9 cellular contexts compared by ENCODE assay signal in genomic region chrX:141278306-141278705, GRCh38. TPM values are rescaled to one million over a fixed set of nuclear protein-coding genes. Genes with fewer than 3 reads are reported as not detected.
DNase-seq lines count a peak whose midpoint lies in the region; ATAC-seq and TF ChIP-seq lines count a peak whose summit lies in the region.
"Had no signal": no experiment of that assay in that cellular context is flagged by ENCODE, and none has a peak within 500 bp of the region (broad histone marks: within the 10 kb centered on the region; RNA-seq: fewer than 3 reads in every experiment).

No MANE protein-coding gene starts in this region.

- ATAC-seq in mucosa of descending colon = no peak
- no peak for ATAC-seq in HG03439 (IDR thresholded peaks at IDR 0.05; ENCODE audit: unreplicated experiment)
- no peak for ATAC-seq in natural killer cell treated with Interleukin-12 subunit alpha and Interleukin-12 subunit beta and Interleukin-15 and Interleukin-18, amount 100 ng/mL, for 72 hours

- H3K4ac ChIP-seq in neuronal stem cell (ENCODE audit: low read length) = no peak overlapping the region

- H2BK120ac ChIP-seq in neuronal stem cell (ENCODE audit: low read depth, low read length) = no peak overlapping the region

- no peaks in the 10 kb centered on the region for H4K20me1 ChIP-seq in mammary epithelial cell (ENCODE audit: insufficient read depth, low read length)

- H3K9me3 ChIP-seq in mammary epithelial cell (replicated peaks; ENCODE audit: insufficient read depth, low read length) (no peaks in the 10 kb centered on the region), neuronal stem cell (replicated peaks in 1 of 2; ENCODE audit: control insufficient read depth in 2 of 2, insufficient read depth in 1 of 2, low read depth in 1 of 2, low read length in 2 of 2) (no peaks in the 10 kb centered on the region), mucosa of descending colon (no peaks in the 10 kb centered on the region)

- no peaks in the 10 kb centered on the region for H3K9me3 Mint-ChIP-seq in activated CD4-positive, alpha-beta T cell treated with anti-CD3 and anti-CD28 coated beads, Interleukin-2, amount 10 ng/mL, durations not matched to agents 24 days and 14 days
- H3K9me3 Mint-ChIP-seq in natural killer cell treated with Interleukin-12 subunit alpha and Interleukin-12 subunit beta and Interleukin-15 and Interleukin-18, amount 100 ng/mL, for 72 hours = no peaks in the 10 kb centered on the region

- H3K79me1 ChIP-seq in neuronal stem cell (ENCODE audit: low read depth, low read length) = no peaks in the 10 kb centered on the region

- no peak overlapping the region for H2BK15ac ChIP-seq in neuronal stem cell (ENCODE audit: low read length)

- H3K14ac ChIP-seq in neuronal stem cell (ENCODE audit: low read length) = no peak overlapping the region

- intact Hi-C loops in activated CD4-positive, alpha-beta T cell treated with anti-CD3 and anti-CD28 coated beads, Interleukin-2, amount 10 ng/mL, durations not matched to agents 24 days and 14 days (cut with micrococcal nuclease) = loop anchor here (2.0 to 5.0 kb wide), 3 partner anchors 361 to 511 kb away; no protein-coding TSS in a partner anchor
- intact Hi-C loops in mammary epithelial cell (cut with micrococcal nuclease) (loop anchor here (1.0 to 5.0 kb wide), 2 partner anchors 360 to 461 kb away; no protein-coding TSS in a partner anchor), mucosa of descending colon (cut with DNase I, micrococcal nuclease) (no loop called here)

- peak; percentile 77 to 82 for TF ChIP-seq CTCF in mammary epithelial cell (conservative IDR thresholded peaks at IDR 0.05 in 1 of 2, IDR thresholded peaks at IDR 0.05 in 1 of 2; ENCODE audit: extremely low read depth in 1 of 2, insufficient read depth in 1 of 2, low read depth in 1 of 2, low read length in 2 of 2)
- no peak for TF ChIP-seq CTCF in mucosa of descending colon (IDR thresholded peaks at IDR 0.05)

- no peak overlapping the region for H2BK5ac ChIP-seq in neuronal stem cell (ENCODE audit: low read length)

- no peak overlapping the region for H3K18ac ChIP-seq in neuronal stem cell (ENCODE audit: low read length)

- H4K91ac ChIP-seq in neuronal stem cell (ENCODE audit: low read depth, low read length, poor library complexity) = no peak overlapping the region

- H3K27me3 Mint-ChIP-seq in activated CD4-positive, alpha-beta T cell treated with anti-CD3 and anti-CD28 coated beads, Interleukin-2, amount 10 ng/mL, durations not matched to agents 24 days and 14 days = no peaks in the 10 kb centered on the region
- peaks cover 0 to 8% of the 10 kb centered on the region in 2 donors for H3K27me3 Mint-ChIP-seq in natural killer cell treated with Interleukin-12 subunit alpha and Interleukin-12 subunit beta and Interleukin-15 and Interleukin-18, amount 100 ng/mL, for 72 hours

- H3K27ac Mint-ChIP-seq in activated CD4-positive, alpha-beta T cell treated with anti-CD3 and anti-CD28 coated beads, Interleukin-2, amount 10 ng/mL, durations not matched to agents 24 days and 14 days = no peak overlapping the region
- H3K27ac Mint-ChIP-seq in natural killer cell treated with Interleukin-12 subunit alpha and Interleukin-12 subunit beta and Interleukin-15 and Interleukin-18, amount 100 ng/mL, for 72 hours = no peak overlapping the region

- H3K4me3 ChIP-seq in mammary epithelial cell (replicated peaks in 1 of 3; ENCODE audit: insufficient read depth in 1 of 3, low read depth in 2 of 3, low read length in 3 of 3) = no peak overlapping the region
- H3K4me3 ChIP-seq in neuronal stem cell (ENCODE audit: low read length in 2 of 2) = no peak overlapping the region
- no peak overlapping the region for H3K4me3 ChIP-seq in mucosa of descending colon
- H3K4me3 ChIP-seq: skin epidermis had no signal

- H3K36me3 ChIP-seq in mammary epithelial cell (ENCODE audit: insufficient read depth, low read length) (no peaks in the 10 kb centered on the region), neuronal stem cell (replicated peaks in 1 of 2; ENCODE audit: control insufficient read depth in 2 of 2, insufficient read depth in 2 of 2, low read length in 2 of 2) (no peaks in the 10 kb centered on the region), mucosa of descending colon (ENCODE audit: low read depth) (no peaks in the 10 kb centered on the region)

- no peak overlapping the region for H2AFZ ChIP-seq in mammary epithelial cell (ENCODE audit: low read depth, low read length)
- H2AFZ ChIP-seq in neuronal stem cell (ENCODE audit: low read length) = no peak overlapping the region

- in situ Hi-C loops in mammary epithelial cell (cut with MboI; ENCODE audit: low sequenced_read_pairs in 2 of 2) = loop anchor here in 1 of 2 donors (25.0 kb wide), 1 partner anchor 366 kb away; no protein-coding TSS in a partner anchor

- dilution Hi-C loops in mammary epithelial cell (cut with HindIII; ENCODE audit: low sequenced_read_pairs) = no loop called here

- peak; percentile 51 for DNase-seq in activated CD4-positive, alpha-beta T cell treated with anti-CD3 and anti-CD28 coated beads, Interleukin-2, amount 10 ng/mL, durations not matched to agents 24 days and 14 days
- no peak for DNase-seq in activated CD4-positive, alpha-beta T cell treated with anti-CD3 and anti-CD28 coated beads for 4 hours
- DNase-seq in NCI-H1417 (lab: John Stamatoyannopoulos, UW) (peak in 2 of 3 experiments; percentile 19 to 65), mammary epithelial cell (no peak), neuronal stem cell (ENCODE audit: low spot score) (peak; percentile 0), mucosa of descending colon (no peak)
- DNase-seq in natural killer cell treated with Interleukin-12 subunit alpha and Interleukin-12 subunit beta and Interleukin-15 and Interleukin-18, amount 100 ng/mL, for 72 hours (ENCODE audit: low spot score) = no peak

- H3K4me1 ChIP-seq in mammary epithelial cell (ENCODE audit: insufficient read depth, low read length) (no peaks in the 10 kb centered on the region), neuronal stem cell (ENCODE audit: control insufficient read depth in 2 of 2, insufficient read depth in 1 of 2, low read depth in 1 of 2, low read length in 2 of 2) (no peaks in the 10 kb centered on the region), mucosa of descending colon (ENCODE audit: low read depth) (no peaks in the 10 kb centered on the region)

- no peaks in the 10 kb centered on the region for H3K36me3 Mint-ChIP-seq in activated CD4-positive, alpha-beta T cell treated with anti-CD3 and anti-CD28 coated beads, Interleukin-2, amount 10 ng/mL, durations not matched to agents 24 days and 14 days (ENCODE audit: low read depth)
- H3K36me3 Mint-ChIP-seq in natural killer cell treated with Interleukin-12 subunit alpha and Interleukin-12 subunit beta and Interleukin-15 and Interleukin-18, amount 100 ng/mL, for 72 hours = no peaks in the 10 kb centered on the region

- H3K9ac ChIP-seq in mammary epithelial cell (ENCODE audit: insufficient read depth, low read length) = no peak overlapping the region
- H3K9ac ChIP-seq in neuronal stem cell (ENCODE audit: low read depth, low read length, poor library complexity) = no peak overlapping the region

- 25% methylated on average over 3 of the region's 3 CpGs for WGBS in mammary epithelial cell (ENCODE audit: low coverage, missing lambda C conversion rate)
- WGBS in neuronal stem cell (ENCODE audit: extremely low coverage in 2 of 2, insufficient read length in 2 of 2, insufficient replicate concordance in 1 of 2), 2 donors = no CpG with 5 or more reads among the region's 3 CpGs

- no peak overlapping the region for H3K4me3 Mint-ChIP-seq in activated CD4-positive, alpha-beta T cell treated with anti-CD3 and anti-CD28 coated beads, Interleukin-2, amount 10 ng/mL, durations not matched to agents 24 days and 14 days
- H3K4me3 Mint-ChIP-seq in natural killer cell treated with Interleukin-12 subunit alpha and Interleukin-12 subunit beta and Interleukin-15 and Interleukin-18, amount 100 ng/mL, for 72 hours = no peak overlapping the region

- no peak overlapping the region for H2BK12ac ChIP-seq in neuronal stem cell (ENCODE audit: low read length)

- H3K4me1 Mint-ChIP-seq in activated CD4-positive, alpha-beta T cell treated with anti-CD3 and anti-CD28 coated beads, Interleukin-2, amount 10 ng/mL, durations not matched to agents 24 days and 14 days = no peaks in the 10 kb centered on the region
- H3K4me1 Mint-ChIP-seq in natural killer cell treated with Interleukin-12 subunit alpha and Interleukin-12 subunit beta and Interleukin-15 and Interleukin-18, amount 100 ng/mL, for 72 hours (ENCODE audit: low read depth in 2 of 2) = no peaks in the 10 kb centered on the region

- no peaks in the 10 kb centered on the region for H3K79me2 ChIP-seq in mammary epithelial cell (ENCODE audit: insufficient read depth, low read length)

- no peaks in the 10 kb centered on the region for H3K27me3 ChIP-seq in mammary epithelial cell (ENCODE audit: insufficient read depth, low read length)
- H3K27me3 ChIP-seq in neuronal stem cell (ENCODE audit: control insufficient read depth in 3 of 3, insufficient read depth in 3 of 3, low read depth in 1 of 3, low read length in 3 of 3) = peaks cover 0 to 2% (median 0%) of the 10 kb centered on the region in 3 experiments

- BruUV-seq in mammary epithelial cell (replicated peaks; lab: Mats Ljungman, UMichigan) = no TSS peak

- no peak overlapping the region for H2AK5ac ChIP-seq in neuronal stem cell (ENCODE audit: low read depth, low read length)

- no peak overlapping the region for H4K8ac ChIP-seq in neuronal stem cell (ENCODE audit: low read depth, low read length)

- CTCF ChIA-PET in mammary epithelial cell (lab: Charles Lee; ENCODE audit: low non-redundant PET) = interaction anchor here (0.5 kb wide), 1 partner anchor 512 kb away, joined by 3 read pairs; no protein-coding TSS in a partner anchor

- no peak overlapping the region for H3K23ac ChIP-seq in neuronal stem cell (ENCODE audit: low read depth, low read length, poor library complexity)

- H3K27ac ChIP-seq in mammary epithelial cell (ENCODE audit: insufficient read depth, low read depth, low read length) (no peak overlapping the region), neuronal stem cell (replicated peaks; ENCODE audit: low read length) (no peak overlapping the region)
- H3K27ac ChIP-seq: skin epidermis had no signal

- H3K4me2 ChIP-seq in mammary epithelial cell (ENCODE audit: insufficient read depth, low read depth, low read length) (no peak overlapping the region), neuronal stem cell (ENCODE audit: insufficient read depth, low read length, poor library complexity, severe bottlenecking) (no peak overlapping the region)

RNA-seq across cellular contexts. Expression of gene SPANXC, which starts 36.0 kb away (rescaled TPM):
- not detected in 2 replicates for total RNA-seq in activated CD4-positive, alpha-beta T cell treated with anti-CD3 and anti-CD28 coated beads, Interleukin-2, amount 10 ng/mL, durations not matched to agents 24 days and 14 days
- total RNA-seq in mammary epithelial cell (not detected), mucosa of descending colon (not detected)
- polyA plus RNA-seq in mammary epithelial cell = not detected
- polyA minus RNA-seq in mammary epithelial cell = not detected
- not detected for polyA plus RNA-seq in neuronal stem cell (2013, experiment 1 of 2)
- not detected for polyA plus RNA-seq in neuronal stem cell (2013, experiment 2 of 2)
- total RNA-seq in natural killer cell treated with Interleukin-12 subunit alpha and Interleukin-12 subunit beta and Interleukin-15 and Interleukin-18, amount 100 ng/mL, for 72 hours = not detected

Comparison
In these comparisons a context has a peak if more than half of its experiments do, and no peak if none do; other contexts are left out.
1. DNase-seq: peak in activated CD4-positive, alpha-beta T cell treated with anti-CD3 and anti-CD28 coated beads, Interleukin-2, amount 10 ng/mL, durations not matched to agents 24 days and 14 days (single experiment), NCI-H1417 (2 of 3) and neuronal stem cell (single experiment); none in activated CD4-positive, alpha-beta T cell treated with anti-CD3 and anti-CD28 coated beads for 4 hours (0 of 2), mammary epithelial cell (single experiment), mucosa of descending colon (0 of 3) and natural killer cell treated with Interleukin-12 subunit alpha and Interleukin-12 subunit beta and Interleukin-15 and Interleukin-18, amount 100 ng/mL, for 72 hours (single experiment).
2. intact Hi-C loops: an anchor here in activated CD4-positive, alpha-beta T cell treated with anti-CD3 and anti-CD28 coated beads, Interleukin-2, amount 10 ng/mL, durations not matched to agents 24 days and 14 days (2.0 to 5.0 kb wide) and mammary epithelial cell (1.0 to 5.0 kb wide); none called in mucosa of descending colon.